19 cellular contexts compared by ENCODE assay signal in the genomic region with DNA sequence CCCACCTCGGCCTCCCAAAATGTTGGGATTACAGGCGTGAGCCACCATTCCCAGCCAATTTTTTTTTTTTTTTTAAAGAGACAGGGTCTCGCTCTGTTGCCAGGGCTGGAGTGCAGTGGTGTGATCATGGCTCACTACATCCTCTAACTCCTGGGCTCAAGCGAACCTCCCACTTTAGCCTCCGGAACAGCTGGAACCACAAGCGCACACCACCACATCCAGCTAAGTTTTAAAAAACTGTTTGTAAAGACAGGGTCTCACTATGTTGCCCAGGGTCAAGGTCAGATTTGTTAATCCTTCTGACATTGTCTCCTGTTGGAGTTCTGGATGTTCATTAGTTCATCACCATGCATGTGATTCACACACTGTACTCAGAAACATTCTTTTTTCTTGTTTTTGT.
DNase-seq lines count a peak whose midpoint lies in the region; ATAC-seq, FAIRE-seq and TF ChIP-seq lines count a peak whose summit lies in the region.
"Had no signal": no experiment of that assay in that cellular context is flagged by ENCODE, and none has a peak within 500 bp of the region (broad histone marks: within the 10 kb centered on the region; RNA-seq: fewer than 3 reads in every experiment).

No MANE protein-coding gene starts in this region.

- no peak for ATAC-seq in A549
- no peak for ATAC-seq in CD4-positive, CD25-positive, alpha-beta regulatory T cell (ENCODE audit: low read depth in 2 of 2)
- no peak for ATAC-seq in HG02938 (IDR thresholded peaks at IDR 0.05; ENCODE audit: unreplicated experiment)
- ATAC-seq: SK-N-SH treated with all-trans-retinoic acid at 6 μM for 48 hours had no signal

- H4K8ac ChIP-seq in H1 (ENCODE audit: extremely low read depth, insufficient read depth, low read length), result no peak overlapping the region; the same call in 1 of the 2 replicates

- H4K20me1 ChIP-seq in H1 (replicated peaks in 1 of 2; ENCODE audit: control insufficient read depth in 1 of 2, insufficient read depth in 2 of 2, low read length in 2 of 2), result no peaks in the 10 kb centered on the region

- TF ChIP-seq CTCF in A549 (IDR thresholded peaks at IDR 0.05) (no peak), RWPE1 (conservative IDR thresholded peaks at IDR 0.05; ENCODE audit: low read depth) (no peak), H1 (IDR thresholded peaks at IDR 0.05; ENCODE audit: control extremely low read depth in 1 of 3, insufficient read depth in 1 of 3, low read depth in 1 of 3, low read length in 3 of 3) (no peak)

- H3K27ac ChIP-seq in A549, result peak overlapping the region; percentile 98 to 100
- H3K27ac ChIP-seq in CD4-positive, CD25-positive, alpha-beta regulatory T cell (ENCODE audit: insufficient read depth, low read length, poor library complexity, severe bottlenecking), result peak overlapping the region; percentile 36
- peak overlapping the region; percentile 98 for H3K27ac ChIP-seq in RWPE1
- no peak overlapping the region for H3K27ac ChIP-seq in H1 (ENCODE audit: low read depth, low read length)

- in situ Hi-C loops in G401 (cut with HindIII; ENCODE audit: low sequenced_read_pairs), result no loop called here

- POLR2A ChIA-PET in A549 (lab: Yijun Ruan, JAX) (no interaction called here), RWPE1 (lab: Yijun Ruan, JAX; ENCODE audit: low non-redundant PET) (no interaction called here), H1 (lab: Charles Lee; ENCODE audit: partially characterized antibody) (interaction anchor here (0.8 to 1.4 kb wide), 7 partner anchors 16 to 152 kb away, joined by 3 to 5 read pairs (median 4); no protein-coding TSS in a partner anchor)

- H4K5ac ChIP-seq in H1 (ENCODE audit: insufficient read length, low read depth, low read length), result no peak overlapping the region

- no peak overlapping the region for H3K4me2 ChIP-seq in A549
- H3K4me2 ChIP-seq in H1 (ENCODE audit: insufficient read depth in 1 of 2, low read depth in 2 of 2, low read length in 2 of 2), result no peak overlapping the region

- H3K27me3 ChIP-seq in CD4-positive, CD25-positive, alpha-beta regulatory T cell (ENCODE audit: control insufficient read depth, insufficient read depth, low read length), result no peaks in the 10 kb centered on the region
- no peaks in the 10 kb centered on the region for H3K27me3 ChIP-seq in H1 (replicated peaks in 1 of 4; ENCODE audit: control insufficient read depth in 3 of 4, extremely low read depth in 1 of 4, insufficient read depth in 3 of 4, low read length in 3 of 4)

- TF ChIP-seq EP300 in A549 (IDR thresholded peaks at IDR 0.05) (no peak), H1 (IDR thresholded peaks at IDR 0.05; ENCODE audit: borderline replicate concordance in 1 of 2, low read depth in 2 of 2, low read length in 2 of 2) (no peak)

- no peak overlapping the region for H2AFZ ChIP-seq in H1 (ENCODE audit: low read length)

- peaks cover 4% of the 10 kb centered on the region for H3K36me3 ChIP-seq in CD4-positive, CD25-positive, alpha-beta regulatory T cell (ENCODE audit: control insufficient read depth, insufficient read depth, low read length)
- H3K36me3 ChIP-seq in H1 (ENCODE audit: control insufficient read depth in 2 of 4, insufficient read depth in 4 of 4, low read length in 3 of 4), result no peaks in the 10 kb centered on the region

- H3K9me3 ChIP-seq in A549, result no peaks in the 10 kb centered on the region
- H3K9me3 ChIP-seq in CD4-positive, CD25-positive, alpha-beta regulatory T cell (ENCODE audit: control insufficient read depth in 2 of 2, low read length in 2 of 2), result no peaks in the 10 kb centered on the region
- H3K9me3 ChIP-seq in H1 (ENCODE audit: insufficient read depth in 2 of 2, low read depth in 1 of 2, low read length in 1 of 2), result no peaks in the 10 kb centered on the region

- no peak overlapping the region for H3K56ac ChIP-seq in H1 (replicated peaks; ENCODE audit: insufficient read length, low read depth, low read length)

- no peak overlapping the region for H3K9ac ChIP-seq in H1 (replicated peaks in 1 of 4; ENCODE audit: extremely low read depth in 1 of 4, low read depth in 3 of 4, low read length in 3 of 4)

- peaks cover 15% of the 10 kb centered on the region for H3K36me3 Mint-ChIP-seq in CD4-positive, CD25-positive, alpha-beta regulatory T cell

- H3K27ac Mint-ChIP-seq in CD4-positive, CD25-positive, alpha-beta regulatory T cell, result no peak overlapping the region

- peak overlapping the region in 1 of 4 donors; percentile 31 for H3K4me3 Mint-ChIP-seq in CD4-positive, CD25-positive, alpha-beta regulatory T cell
- H3K4me3 Mint-ChIP-seq: CD14-positive monocyte had no signal

- H2BK15ac ChIP-seq in H1 (ENCODE audit: low read length), result no peak overlapping the region

- CTCF ChIA-PET in A549 (lab: Yijun Ruan, JAX), result interaction anchor here (0.6 to 13.2 kb wide), 4 partner anchors 17 to 270 kb away, joined by 3 to 136 read pairs (median 3); no protein-coding TSS in a partner anchor
- CTCF ChIA-PET in RWPE1 (lab: Yijun Ruan, JAX), result no interaction called here
- CTCF ChIA-PET in H1 (lab: Charles Lee; ENCODE audit: partially characterized antibody), result interaction anchor here (0.6 to 5.6 kb wide), 6 partner anchors 10 to 1226 kb away, joined by 3 to 48 read pairs (median 3); no protein-coding TSS in a partner anchor

- TF ChIP-seq POLR2A in A549 (IDR thresholded peaks at IDR 0.05; ENCODE audit: low read length) (no peak), H1 (IDR thresholded peaks at IDR 0.05; ENCODE audit: control extremely low read depth in 1 of 2, low read depth in 2 of 2, low read length in 2 of 2) (no peak)

- peak overlapping the region; percentile 89; the same call in 1 of the 2 replicates for H2AK5ac ChIP-seq in H1 (ENCODE audit: low read depth, low read length)

- H3K4me3 ChIP-seq in A549 (no peak overlapping the region), H1 (ENCODE audit: extremely low read depth in 1 of 4, insufficient read depth in 2 of 4, low read depth in 3 of 4, low read length in 4 of 4) (no peak overlapping the region)
- no peak overlapping the region for H3K4me3 ChIP-seq in CD4-positive, CD25-positive, alpha-beta regulatory T cell (ENCODE audit: low read depth, low read length)

- no peaks in the 10 kb centered on the region for H3K79me1 ChIP-seq in H1 (ENCODE audit: low read depth, low read length)

- WGBS in A549 (ENCODE audit: missing lambda C conversion rate), result 85% methylated on average over 6 of the region's 6 CpGs
- 95% methylated on average over 6 of the region's 6 CpGs; no CpG with 5 or more reads in 1 of the 2 experiments for WGBS in H1 (ENCODE audit: extremely low coverage in 1 of 2, insufficient coverage in 1 of 2, insufficient read length in 1 of 2, insufficient replicate concordance in 2 of 2, low coverage in 1 of 2, low lambda C conversion rate in 2 of 2, missing lambda C conversion rate in 1 of 2), 2 experiments

- no peaks in the 10 kb centered on the region for H3K9me3 Mint-ChIP-seq in CD4-positive, CD25-positive, alpha-beta regulatory T cell

- H2BK120ac ChIP-seq in H1 (replicated peaks; ENCODE audit: low read depth, low read length), result peak overlapping the region; percentile 70

- H2BK12ac ChIP-seq in H1 (ENCODE audit: low read depth, low read length), result peak overlapping the region; percentile 65

- peaks cover 78% of the 10 kb centered on the region for H3K4me1 ChIP-seq in A549
- peaks cover 66% of the 10 kb centered on the region for H3K4me1 ChIP-seq in CD4-positive, CD25-positive, alpha-beta regulatory T cell (ENCODE audit: control insufficient read depth, insufficient read depth, low read length, poor library complexity, severe bottlenecking)
- H3K4me1 ChIP-seq in H1 (replicated peaks in 1 of 4; ENCODE audit: control insufficient read depth in 3 of 4, insufficient read depth in 4 of 4, low read length in 3 of 4), result peaks cover 13 to 29% (median 22%) of the 10 kb centered on the region in 4 experiments; a peak in 6 of 7 replicates

- H3K27me3 Mint-ChIP-seq in CD4-positive, CD25-positive, alpha-beta regulatory T cell, result no peaks in the 10 kb centered on the region

- no peak for TF ChIP-seq RAD21 in A549 (conservative IDR thresholded peaks at IDR 0.05 in 1 of 2, IDR thresholded peaks at IDR 0.05 in 1 of 2)
- TF ChIP-seq RAD21 in H1 (IDR thresholded peaks at IDR 0.05 in 1 of 2, conservative IDR thresholded peaks at IDR 0.05 in 1 of 2; ENCODE audit: low read depth in 2 of 2, low read length in 2 of 2), result no peak

- FAIRE-seq in A549 (lab: Jason Lieb, UNC) (no peak), H1 (lab: Jason Lieb, UNC) (no peak)

- no peak overlapping the region for H3K14ac ChIP-seq in H1 (ENCODE audit: insufficient read length)

- H3K4ac ChIP-seq in H1 (replicated peaks; ENCODE audit: insufficient read length, low read depth, low read length), result no peak overlapping the region

- H3K18ac ChIP-seq in H1 (ENCODE audit: extremely low read depth, low read length), result 0 out of 2 replicates have a peak overlapping the region, but pooled peaks have one; percentile 54

- H2BK5ac ChIP-seq in H1 (ENCODE audit: low read depth, low read length), result peak overlapping the region; percentile 55; the same call in 1 of the 2 replicates

- no peak overlapping the region for H3K23ac ChIP-seq in H1 (ENCODE audit: insufficient read length)

- DNase-seq in A549 (ENCODE audit: low read depth in 1 of 2, low spot score in 1 of 2), result no peak
- DNase-seq in CD4-positive, CD25-positive, alpha-beta regulatory T cell, result no peak
- DNase-seq in RWPE1 (ENCODE audit: low spot score), result no peak
- no peak for DNase-seq in H1 (ENCODE audit: low read depth in 1 of 2, low spot score in 2 of 2)
- no peak for DNase-seq in MV-4-11 (lab: John Stamatoyannopoulos, UW)
- DNase-seq in G401 (ENCODE audit: low spot score), result no peak
- DNase-seq: ACHN; DMS153; GF-D8; KG1; NCI-H187; NCI-H2107; NCI-H510A; NCI-H748 treated with DMSO at 0.1 percent for 48 hours; NK-92 treated with Interleukin-12 subunit alpha and Interleukin-12 subunit beta, amount 100 ng/mL, for 24 hours; SIG-M5 had no signal

- peaks cover 0 to 15% of the 10 kb centered on the region in 2 experiments; a peak in 2 of 4 replicates for H3K79me2 ChIP-seq in H1 (ENCODE audit: control insufficient read depth in 1 of 2, insufficient read depth in 2 of 2, low read length in 2 of 2)

- peak overlapping the region; percentile 94; the same call in 1 of the 2 replicates for H2BK20ac ChIP-seq in H1 (ENCODE audit: low read length)

- peaks cover 12 to 51% (median 29%) of the 10 kb centered on the region in 4 donors for H3K4me1 Mint-ChIP-seq in CD4-positive, CD25-positive, alpha-beta regulatory T cell

- peak overlapping the region; percentile 22 for H4K91ac ChIP-seq in H1 (replicated peaks; ENCODE audit: insufficient read length, low read length)

- H3K23me2 ChIP-seq in H1 (ENCODE audit: low read depth, low read length), result peaks cover 10% of the 10 kb centered on the region

TF ChIP-seq in H1, 55 proteins besides CTCF, POLR2A, EP300 and RAD21 (continues in another document):
- peak; percentile 18; the same call in 1 of the 2 replicates for TF ChIP-seq KDM1A (IDR thresholded peaks at IDR 0.05; ENCODE audit: borderline replicate concordance, low read length)
- no peak for TF ChIP-seq HDAC2 (IDR thresholded peaks at IDR 0.05; ENCODE audit: borderline replicate concordance in 1 of 2, low read depth in 2 of 2, low read length in 2 of 2)
- TF ChIP-seq KDM4A (IDR thresholded peaks at IDR 0.05; ENCODE audit: low read depth, low read length, severe bottlenecking), result no peak
- no peak for TF ChIP-seq RXRA (IDR thresholded peaks at IDR 0.05; ENCODE audit: insufficient read depth, low read depth, low read length)
- TF ChIP-seq POU5F1 (IDR thresholded peaks at IDR 0.05; ENCODE audit: low read depth, low read length), result no peak
- TF ChIP-seq SP4 (IDR thresholded peaks at IDR 0.05; ENCODE audit: low read length), result no peak
